ENCODE assay signal across 13 cellular contexts in the genomic region with DNA sequence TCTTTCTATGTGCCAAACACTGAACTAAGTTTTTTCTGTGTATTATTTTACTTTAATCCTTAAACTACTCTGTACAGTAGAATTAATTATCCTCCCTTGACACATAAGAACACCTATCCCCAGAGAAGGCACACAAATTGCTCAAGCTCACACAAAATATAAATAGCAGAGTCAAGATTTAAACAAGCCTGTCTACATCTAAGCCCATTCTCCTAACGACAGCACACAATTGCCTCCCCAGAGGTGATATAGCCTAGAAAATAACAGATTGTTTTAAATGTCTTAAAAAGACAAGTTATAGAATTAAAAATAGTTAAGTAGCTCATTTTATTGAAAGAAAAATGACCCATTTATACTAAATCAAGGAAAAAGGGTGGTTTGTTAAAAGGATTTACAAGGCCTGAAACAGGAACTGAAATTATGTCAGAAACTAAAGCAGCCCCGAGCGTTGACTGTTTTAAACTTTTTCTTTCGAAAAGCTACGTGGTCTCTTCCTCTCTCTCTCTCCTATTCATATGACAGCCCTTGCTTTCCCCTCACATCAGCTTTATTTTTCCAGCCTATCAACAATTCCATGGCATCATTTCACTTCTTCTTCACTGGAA. TPM values are rescaled to one million over a fixed set of nuclear protein-coding genes. Genes with fewer than 3 reads are reported as not detected.
DNase-seq lines count a peak whose midpoint lies in the region; ATAC-seq, FAIRE-seq and TF ChIP-seq lines count a peak whose summit lies in the region.
"Had no signal": no experiment of that assay in that cellular context is flagged by ENCODE, and none has a peak within 500 bp of the region (broad histone marks: within the 10 kb centered on the region; RNA-seq: fewer than 3 reads in every experiment).

No MANE protein-coding gene starts in this region.

- H3K27ac ChIP-seq in OCI-LY7 (ENCODE audit: low read depth, low read length, poor library complexity, severe bottlenecking) (peak overlapping the region; percentile 84), suprapubic skin (no peak overlapping the region)
- H3K27ac ChIP-seq: VCaP had no signal

- CTCF ChIA-PET in OCI-LY7 (lab: Charles Lee; ENCODE audit: unreplicated experiment): interaction anchor here (0.9 kb wide), 1 partner anchor 16 kb away, joined by 3 read pairs; no protein-coding TSS in a partner anchor

- ATAC-seq in HG03066 (IDR thresholded peaks at IDR 0.05; ENCODE audit: low read depth, unreplicated experiment): peak; percentile 94
- ATAC-seq in activated T-cell treated with anti-CD3 and anti-CD28 coated beads, Interleukin-2, amount 50 U/mL, for 4 hours: no peak
- no peak for ATAC-seq in natural killer cell treated with Interleukin-12 subunit alpha and Interleukin-12 subunit beta and Interleukin-15 and Interleukin-18, amount 100 ng/mL, for 72 hours
- ATAC-seq: stimulated activated naive CD8-positive, alpha-beta T cell treated with anti-CD3 and anti-CD28 coated beads, Interleukin-15, Interleukin-2, amounts not matched to agents 100 U/mL and 50 U/mL, for 24 hours had no signal

- no peaks in the 10 kb centered on the region for H3K36me3 ChIP-seq in OCI-LY7 (ENCODE audit: insufficient read depth, low read length)
- no peaks in the 10 kb centered on the region for H3K36me3 ChIP-seq in suprapubic skin

- no peaks in the 10 kb centered on the region for H3K36me3 Mint-ChIP-seq in activated T-cell treated with anti-CD3 and anti-CD28 coated beads, Interleukin-2, amount 50 U/mL, for 4 hours (ENCODE audit: insufficient read depth)
- no peaks in the 10 kb centered on the region for H3K36me3 Mint-ChIP-seq in natural killer cell treated with Interleukin-12 subunit alpha and Interleukin-12 subunit beta and Interleukin-15 and Interleukin-18, amount 100 ng/mL, for 72 hours

- no TSS peak for BruUV-seq in OCI-LY7 (replicated peaks; lab: Mats Ljungman, UMichigan)

- intact Hi-C loops in OCI-LY7 (cut with micrococcal nuclease; ENCODE audit: unreplicated experiment): loop anchor here (2.0 kb wide), 1 partner anchor 201 kb away; no protein-coding TSS in a partner anchor

- no peaks in the 10 kb centered on the region for H3K27me3 ChIP-seq in suprapubic skin

- H3K9me3 ChIP-seq in OCI-LY7 (ENCODE audit: low read length) (peaks cover 6% of the 10 kb centered on the region; the same call in 1 of the 2 replicates), suprapubic skin (no peaks in the 10 kb centered on the region)

- no peaks in the 10 kb centered on the region for H3K79me2 ChIP-seq in OCI-LY7 (ENCODE audit: insufficient read depth, low read depth, low read length)

- H3K4me3 ChIP-seq in OCI-LY7 (ENCODE audit: low read depth, low read length, poor library complexity, severe bottlenecking) (peak overlapping the region; percentile 33), suprapubic skin (no peak overlapping the region)

- peak overlapping the region; percentile 55 for H3K4me2 ChIP-seq in OCI-LY7 (ENCODE audit: low read length)

- peaks cover 14% of the 10 kb centered on the region for H3K4me1 Mint-ChIP-seq in activated T-cell treated with anti-CD3 and anti-CD28 coated beads, Interleukin-2, amount 50 U/mL, for 4 hours (ENCODE audit: low read depth)
- peaks cover 3 to 19% of the 10 kb centered on the region in 2 donors for H3K4me1 Mint-ChIP-seq in natural killer cell treated with Interleukin-12 subunit alpha and Interleukin-12 subunit beta and Interleukin-15 and Interleukin-18, amount 100 ng/mL, for 72 hours (ENCODE audit: low read depth in 2 of 2)

- peak overlapping the region; percentile 81 for H2AFZ ChIP-seq in OCI-LY7 (ENCODE audit: low read length)

- H3K4me1 ChIP-seq in OCI-LY7 (ENCODE audit: insufficient read depth, low read length, poor library complexity, severe bottlenecking) (peaks cover 54% of the 10 kb centered on the region), suprapubic skin (no peaks in the 10 kb centered on the region)

- H3K27me3 Mint-ChIP-seq in activated T-cell treated with anti-CD3 and anti-CD28 coated beads, Interleukin-2, amount 50 U/mL, for 4 hours (ENCODE audit: low read depth): no peaks in the 10 kb centered on the region
- H3K27me3 Mint-ChIP-seq in natural killer cell treated with Interleukin-12 subunit alpha and Interleukin-12 subunit beta and Interleukin-15 and Interleukin-18, amount 100 ng/mL, for 72 hours: no peaks in the 10 kb centered on the region
- H3K27me3 Mint-ChIP-seq: CD4-positive, alpha-beta T cell had no signal

- DNase-seq in GM12892 (ENCODE audit: insufficient read length) (no peak), GM20000 (ENCODE audit: low spot score) (peak; percentile 54), OCI-LY7 (ENCODE audit: low spot score) (peak; percentile 86), suprapubic skin (ENCODE audit: low spot score in 2 of 2) (no peak), NCI-H526 treated with DMSO at 0.1 percent for 48 hours (lab: John Stamatoyannopoulos, UW) (no peak)
- DNase-seq in activated T-cell treated with anti-CD3 and anti-CD28 coated beads, Interleukin-2, amount 50 U/mL, for 4 hours: no peak
- DNase-seq in natural killer cell treated with Interleukin-12 subunit alpha and Interleukin-12 subunit beta and Interleukin-15 and Interleukin-18, amount 100 ng/mL, for 72 hours (ENCODE audit: low spot score): no peak
- DNase-seq: CD4-positive, alpha-beta T cell; NCI-H2171; retina; stimulated activated naive CD8-positive, alpha-beta T cell treated with anti-CD3 and anti-CD28 coated beads, Interleukin-15, Interleukin-2, amounts not matched to agents 100 U/mL and 50 U/mL, for 24 hours had no signal

- no peaks in the 10 kb centered on the region for H3K9me3 Mint-ChIP-seq in activated T-cell treated with anti-CD3 and anti-CD28 coated beads, Interleukin-2, amount 50 U/mL, for 4 hours
- peaks cover 4% of the 10 kb centered on the region for H3K9me3 Mint-ChIP-seq in natural killer cell treated with Interleukin-12 subunit alpha and Interleukin-12 subunit beta and Interleukin-15 and Interleukin-18, amount 100 ng/mL, for 72 hours
- H3K9me3 Mint-ChIP-seq: CD4-positive, alpha-beta T cell had no signal

- peak; percentile 84 for FAIRE-seq in GM12892 (lab: Jason Lieb, UNC)

- no peak for TF ChIP-seq POLR2A in GM12892 (IDR thresholded peaks at IDR 0.05; ENCODE audit: low read depth, low read length)
- no peak for TF ChIP-seq POLR2A in suprapubic skin (IDR thresholded peaks at IDR 0.05)

- H3K4me3 Mint-ChIP-seq in activated T-cell treated with anti-CD3 and anti-CD28 coated beads, Interleukin-2, amount 50 U/mL, for 4 hours: no peak overlapping the region
- H3K4me3 Mint-ChIP-seq in natural killer cell treated with Interleukin-12 subunit alpha and Interleukin-12 subunit beta and Interleukin-15 and Interleukin-18, amount 100 ng/mL, for 72 hours: no peak overlapping the region
- H3K4me3 Mint-ChIP-seq: CD4-positive, alpha-beta T cell had no signal

- peak overlapping the region in 1 of 2 donors; percentile 20 for H3K27ac Mint-ChIP-seq in natural killer cell treated with Interleukin-12 subunit alpha and Interleukin-12 subunit beta and Interleukin-15 and Interleukin-18, amount 100 ng/mL, for 72 hours
- H3K27ac Mint-ChIP-seq: CD4-positive, alpha-beta T cell had no signal

- no peak for TF ChIP-seq CTCF in GM20000 (IDR thresholded peaks at IDR 0.05; ENCODE audit: extremely low read depth, missing control alignments)
- TF ChIP-seq CTCF in OCI-LY7 (conservative IDR thresholded peaks at IDR 0.05; ENCODE audit: low read length): no peak
- no peak for TF ChIP-seq CTCF in suprapubic skin (IDR thresholded peaks at IDR 0.05)

- POLR2A ChIA-PET in OCI-LY7 (lab: Charles Lee): interaction anchor here (0.6 to 1.7 kb wide), 19 partner anchors 9 to 294 kb away, joined by 3 to 8 read pairs (median 3); no protein-coding TSS in a partner anchor

- no peaks in the 10 kb centered on the region for H4K20me1 ChIP-seq in OCI-LY7 (ENCODE audit: insufficient read depth, low read length)

- no peak for TF ChIP-seq EP300 in suprapubic skin (IDR thresholded peaks at IDR 0.05)

- H3K9me2 ChIP-seq in OCI-LY7 (ENCODE audit: insufficient read depth, low read length): no peaks in the 10 kb centered on the region

- WGBS in suprapubic skin: 81% methylated on average over 5 of the region's 5 CpGs

RNA-seq across cellular contexts. Expression of a gene that starts 30.5 kb away (rescaled TPM):
- not detected for polyA plus RNA-seq in GM12892 (2012; ENCODE audit: missing spikeins)
- not detected in 2 replicates for total RNA-seq in OCI-LY7 (2014; rRNA removed; shearing (Covaris generic))
- not detected in 2 replicates for total RNA-seq in OCI-LY7 (2022)
- not detected for total RNA-seq in activated T-cell treated with anti-CD3 and anti-CD28 coated beads, Interleukin-2, amount 50 U/mL, for 4 hours
- under 1 TPM in 1 of 4 donors, not detected in 3; 0.23 TPM for total RNA-seq in suprapubic skin
- total RNA-seq in natural killer cell treated with Interleukin-12 subunit alpha and Interleukin-12 subunit beta and Interleukin-15 and Interleukin-18, amount 100 ng/mL, for 72 hours: under 1 TPM in 1 of 2 donors, not detected in 1; 0.36 TPM
- total RNA-seq: CD4-positive, alpha-beta T cell had no signal

Comparison
In these comparisons a context has a peak if more than half of its experiments do, and no peak if none do; other contexts are left out.
1. DNase-seq: peak in GM20000 (single experiment) and OCI-LY7 (single experiment); none in GM12892 (single experiment), activated T-cell treated with anti-CD3 and anti-CD28 coated beads, Interleukin-2, amount 50 U/mL, for 4 hours (single experiment), suprapubic skin (0 of 2), NCI-H526 treated with DMSO at 0.1 percent for 48 hours (single experiment) and natural killer cell treated with Interleukin-12 subunit alpha and Interleukin-12 subunit beta and Interleukin-15 and Interleukin-18, amount 100 ng/mL, for 72 hours (single experiment).